Comparison of ENCODE assay signal across 13 cellular contexts in the genomic region with DNA sequence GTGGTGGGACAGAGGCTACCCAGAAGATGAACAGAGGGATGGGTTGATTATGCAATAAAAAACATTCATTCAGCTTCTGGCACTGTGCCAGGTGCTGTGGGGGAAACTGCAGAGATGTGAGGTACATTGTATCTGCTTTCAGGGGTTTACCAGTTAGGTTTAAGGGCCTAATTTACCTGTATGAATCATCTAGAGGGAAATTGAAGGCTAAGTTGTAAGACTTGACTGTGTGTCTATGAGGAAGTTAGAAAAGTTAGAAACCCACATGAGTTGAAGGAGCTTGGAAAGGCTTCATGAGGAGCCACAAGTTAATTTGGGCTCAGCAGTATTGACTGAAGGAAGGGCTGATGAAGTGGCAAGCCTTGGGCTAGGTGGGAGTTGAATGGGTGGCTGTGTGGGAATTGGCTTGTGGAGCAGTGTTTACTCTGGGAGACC. TPM values are rescaled to one million over a fixed set of nuclear protein-coding genes. Genes with fewer than 3 reads are reported as not detected.
DNase-seq lines count a peak whose midpoint lies in the region; ATAC-seq, FAIRE-seq and TF ChIP-seq lines count a peak whose summit lies in the region.
"Had no signal": no experiment of that assay in that cellular context is flagged by ENCODE, and none has a peak within 500 bp of the region (broad histone marks: within the 10 kb centered on the region; RNA-seq: fewer than 3 reads in every experiment).

No MANE protein-coding gene starts in this region.

- no peaks in the 10 kb centered on the region for H3K9me3 Mint-ChIP-seq in nephron progenitor cell

- no peak for TF ChIP-seq POLR2A in GM12892 (IDR thresholded peaks at IDR 0.05; ENCODE audit: low read depth, low read length)

- no peak overlapping the region for H3K27ac Mint-ChIP-seq in nephron progenitor cell

- no peaks in the 10 kb centered on the region for H3K36me3 Mint-ChIP-seq in nephron progenitor cell (ENCODE audit: low read depth)

- ATAC-seq in GM18909 (IDR thresholded peaks at IDR 0.05; ENCODE audit: poor library complexity, unreplicated experiment) (peak; percentile 76), HG02798 (IDR thresholded peaks at IDR 0.05; ENCODE audit: poor library complexity, unreplicated experiment) (peak; percentile 70), left lobe of liver (no peak), GM21515 (IDR thresholded peaks at IDR 0.05; ENCODE audit: unreplicated experiment) (no peak)

- H3K4me1 Mint-ChIP-seq in nephron progenitor cell, result no peaks in the 10 kb centered on the region

- no peak for TF ChIP-seq CTCF in nephron progenitor cell (IDR thresholded peaks at IDR 0.05)

- H3K4me3 Mint-ChIP-seq in nephron progenitor cell, result no peak overlapping the region

- peak; percentile 83 for FAIRE-seq in GM12892 (lab: Jason Lieb, UNC)
- FAIRE-seq: H1 had no signal

- DNase-seq in GM12892 (ENCODE audit: insufficient read length), result no peak
- DNase-seq in NCI-H69 (lab: John Stamatoyannopoulos, UW), result peak; percentile 66
- DNase-seq in left lobe of liver (ENCODE audit: low spot score), result no peak
- DNase-seq in nephron progenitor cell, result no peak
- DNase-seq in NCI-H146 treated with DMSO at 0.1 percent for 48 hours (lab: John Stamatoyannopoulos, UW; ENCODE audit: unreplicated experiment), result no peak
- DNase-seq: aorta, DMS53, esophagus squamous epithelium had no signal

- peaks cover 3% of the 10 kb centered on the region for H3K27me3 Mint-ChIP-seq in nephron progenitor cell (ENCODE audit: low read depth, poor library complexity)

RNA-seq across cellular contexts. Expression of a gene that starts 36.7 kb away (rescaled TPM):
- polyA plus RNA-seq in GM12892 (2012; ENCODE audit: missing spikeins), result 0.36 TPM
- not detected for total RNA-seq in left lobe of liver
- total RNA-seq: aorta, esophagus squamous epithelium, H1, kidney epithelial cell had no signal
- polyA plus RNA-seq: aorta, H1 had no signal

RNA-seq across cellular contexts. Expression of a gene that starts 54.2 kb away (rescaled TPM):
- 252 TPM for polyA plus RNA-seq in GM12892 (2012; ENCODE audit: missing spikeins)
- total RNA-seq in left lobe of liver, result 27.1 TPM

Comparison
In these comparisons a context has a peak if more than half of its experiments do, and no peak if none do; other contexts are left out.
1. ATAC-seq: peak in GM18909 (single experiment) and HG02798 (single experiment); none in left lobe of liver (single experiment) and GM21515 (single experiment).